Comparison of ENCODE assay signal across 12 cellular contexts in genomic region chr11:10317281-10317755, GRCh38. TPM values are rescaled to one million over a fixed set of nuclear protein-coding genes. Genes with fewer than 3 reads are reported as not detected.
DNase-seq lines count a peak whose midpoint lies in the region; ATAC-seq and TF ChIP-seq lines count a peak whose summit lies in the region.
"Had no signal": no experiment of that assay in that cellular context is flagged by ENCODE, and none has a peak within 500 bp of the region (broad histone marks: within the 10 kb centered on the region; RNA-seq: fewer than 3 reads in every experiment).

No MANE protein-coding gene starts in this region.

- H3K9me3 ChIP-seq in OCI-LY3 (ENCODE audit: insufficient read depth, low read length) (no peaks in the 10 kb centered on the region; the same call in 1 of the 2 replicates), neural progenitor cell (ENCODE audit: low read depth) (no peaks in the 10 kb centered on the region)
- H3K9me3 ChIP-seq: heart right ventricle, pancreas had no signal

- peaks cover 32% of the 10 kb centered on the region for H3F3A ChIP-seq in neural progenitor cell (ENCODE audit: low read depth)

- peak overlapping the region; percentile 83 for H3K27ac ChIP-seq in OCI-LY3 (ENCODE audit: low read length)
- peak overlapping the region; percentile 76 for H3K27ac ChIP-seq in neural progenitor cell
- H3K27ac ChIP-seq: heart right ventricle, pancreas had no signal

- H3K27ac Mint-ChIP-seq in neural progenitor cell = peak overlapping the region; percentile 96
- peak overlapping the region in 1 of 7 donors; percentile 20 for H3K27ac Mint-ChIP-seq in CD14-positive monocyte

- H3K9ac ChIP-seq in OCI-LY3 (ENCODE audit: low read length) (peak overlapping the region; percentile 29; the same call in 1 of the 2 replicates), neural progenitor cell (no peak overlapping the region)

- H3K36me3 Mint-ChIP-seq in neural progenitor cell (no peaks in the 10 kb centered on the region), CD14-positive monocyte (no peaks in the 10 kb centered on the region)

- peak overlapping the region; percentile 63 for H3K4me2 ChIP-seq in OCI-LY3 (ENCODE audit: low read length)
- peak overlapping the region; percentile 63 for H3K4me2 ChIP-seq in neural progenitor cell

- H3K4me1 Mint-ChIP-seq in neural progenitor cell (peaks cover 30% of the 10 kb centered on the region), CD14-positive monocyte (peaks cover 7% of the 10 kb centered on the region)

- H3K4me1 ChIP-seq in OCI-LY3 (ENCODE audit: low read length) = peaks cover 53% of the 10 kb centered on the region
- H3K4me1 ChIP-seq in neural progenitor cell = peaks cover 29% of the 10 kb centered on the region

- H3K4me3 ChIP-seq in OCI-LY3 (ENCODE audit: low read length) = peak overlapping the region; percentile 44; the same call in 1 of the 2 replicates
- no peak overlapping the region for H3K4me3 ChIP-seq in neural progenitor cell
- H3K4me3 ChIP-seq: heart right ventricle, pancreas had no signal

- peaks cover 2% of the 10 kb centered on the region for H3K27me3 Mint-ChIP-seq in neural progenitor cell (ENCODE audit: insufficient read depth, low read depth)
- peaks cover 0 to 2% (median 0%) of the 10 kb centered on the region in 3 donors for H3K27me3 Mint-ChIP-seq in CD14-positive monocyte (ENCODE audit: low read depth in 3 of 3)

- peak; percentile 27 for ATAC-seq in GM18517 (IDR thresholded peaks at IDR 0.05; ENCODE audit: unreplicated experiment)
- peak; percentile 2 for ATAC-seq in HG02571 (IDR thresholded peaks at IDR 0.05; ENCODE audit: unreplicated experiment)
- ATAC-seq: pancreas had no signal

- intact Hi-C loops in CD14-positive monocyte (cut with micrococcal nuclease) = no loop called here

- DNase-seq in neural progenitor cell (ENCODE audit: low spot score) = peak; percentile 90
- no peak for DNase-seq in CD14-positive monocyte (ENCODE audit: low spot score)
- no peak for DNase-seq in NCI-H187 (lab: John Stamatoyannopoulos, UW)
- no peak for DNase-seq in central memory CD4-positive, alpha-beta T cell
- no peak for DNase-seq in activated CD4-positive, alpha-beta T cell treated with anti-CD3 and anti-CD28 coated beads for 48 hours
- DNase-seq: activated CD4-positive, alpha-beta T cell treated with anti-CD3 and anti-CD28 coated beads for 1 hour; heart right ventricle; NCI-H526 treated with DMSO at 0.1 percent for 48 hours; pancreas had no signal

- peaks cover 1% of the 10 kb centered on the region for H3K9me3 Mint-ChIP-seq in neural progenitor cell
- no peaks in the 10 kb centered on the region for H3K9me3 Mint-ChIP-seq in CD14-positive monocyte

- H3K27me3 ChIP-seq in OCI-LY3 (ENCODE audit: low read depth, low read length) (peaks cover 1% of the 10 kb centered on the region; the same call in 1 of the 2 replicates), neural progenitor cell (no peaks in the 10 kb centered on the region)
- H3K27me3 ChIP-seq: heart right ventricle, pancreas had no signal

- H3K79me2 ChIP-seq in OCI-LY3 (ENCODE audit: low read length) (no peaks in the 10 kb centered on the region), neural progenitor cell (ENCODE audit: low read depth) (no peaks in the 10 kb centered on the region)

- no peak for TF ChIP-seq CTCF in OCI-LY3 (IDR thresholded peaks at IDR 0.05; ENCODE audit: low read depth, low read length)
- no peak for TF ChIP-seq CTCF in neural progenitor cell (IDR thresholded peaks at IDR 0.05)
- TF ChIP-seq CTCF in CD14-positive monocyte (IDR thresholded peaks at IDR 0.05) = no peak

- H3K36me3 ChIP-seq in OCI-LY3 (replicated peaks; ENCODE audit: low read depth, low read length) (peaks cover 1% of the 10 kb centered on the region), neural progenitor cell (no peaks in the 10 kb centered on the region)
- H3K36me3 ChIP-seq: heart right ventricle, pancreas had no signal

- H4K20me1 ChIP-seq in OCI-LY3 (ENCODE audit: insufficient read depth, low read length) = no peaks in the 10 kb centered on the region
- no peaks in the 10 kb centered on the region for H4K20me1 ChIP-seq in neural progenitor cell (ENCODE audit: low read depth)

- H2AFZ ChIP-seq in OCI-LY3 (ENCODE audit: low read depth, low read length) = 0 out of 2 replicates have a peak overlapping the region, but pooled peaks have one; percentile 4
- H2AFZ ChIP-seq in neural progenitor cell (replicated peaks) = no peak overlapping the region

- peak overlapping the region; percentile 36 for H3K4me3 Mint-ChIP-seq in neural progenitor cell
- no peak overlapping the region for H3K4me3 Mint-ChIP-seq in CD14-positive monocyte

RNA-seq across cellular contexts. Expression of gene ADM, which starts 12.4 kb away (rescaled TPM):
- 3.8 and 8.5 TPM in 2 replicates for total RNA-seq in neural progenitor cell (ENCODE audit: low replicate concordance)
- polyA plus RNA-seq in CD14-positive monocyte = 10 to 100 TPM in 1 of 2 donors, 1 to 10 TPM in 1; 9.5 to 20.0 TPM

RNA-seq across cellular contexts. Expression of gene SBF2, which starts 23.3 kb away (rescaled TPM):
- 48.2 and 51.1 TPM in 2 replicates for total RNA-seq in neural progenitor cell (ENCODE audit: low replicate concordance)
- polyA plus RNA-seq in CD14-positive monocyte = 10 to 100 TPM in 1 of 2 donors, 1 to 10 TPM in 1; 8.9 to 16.4 TPM
